In the genomic region with DNA sequence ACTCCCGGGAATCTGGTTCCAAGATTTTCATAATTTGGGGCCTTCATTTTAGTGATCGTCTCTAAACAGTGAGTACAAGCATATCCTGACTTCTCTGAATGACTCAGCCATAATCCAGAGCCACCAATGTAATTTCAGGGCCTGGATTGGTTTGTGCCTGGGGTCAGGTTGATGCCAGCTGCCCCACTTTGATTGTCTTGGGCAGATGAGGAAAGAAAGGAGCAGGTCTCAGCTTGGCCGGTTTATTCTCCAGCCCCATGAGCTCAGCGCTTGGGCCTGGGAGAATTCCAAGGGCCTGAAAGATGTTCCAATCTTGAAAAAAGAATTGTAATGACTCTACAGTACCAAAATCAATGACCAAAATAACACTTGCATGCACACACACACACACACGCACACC, we compare ENCODE assay signal across 29 cellular contexts.
A peak's percentile ranks its signal among the peaks of the same experiment; 100 is the strongest.
DNase-seq lines count a peak whose midpoint lies in the region; ATAC-seq, FAIRE-seq and TF ChIP-seq lines count a peak whose summit lies in the region.
"Had no signal": no experiment of that assay in that cellular context is flagged by ENCODE, and none has a peak within 500 bp of the region (broad histone marks: within the 10 kb centered on the region; RNA-seq: fewer than 3 reads in every experiment).

No MANE protein-coding gene starts in this region.

- intact Hi-C loops in IMR-90 (cut with micrococcal nuclease): no loop called here

- H2BK120ac ChIP-seq in IMR-90 (ENCODE audit: low read depth, low read length): no peak overlapping the region

- H3K9me3 ChIP-seq in IMR-90 (ENCODE audit: control insufficient read depth, insufficient read depth, low read length) (no peaks in the 10 kb centered on the region), keratinocyte (ENCODE audit: control insufficient read depth, low read depth, low read length) (no peaks in the 10 kb centered on the region), BE2C (no peaks in the 10 kb centered on the region)
- H3K9me3 ChIP-seq: esophagus muscularis mucosa, lower lobe of right lung, tibial artery had no signal

- CTCF ChIA-PET in IMR-90 (lab: Yijun Ruan, JAX): no interaction called here

- no peaks in the 10 kb centered on the region for H3K79me2 ChIP-seq in keratinocyte (ENCODE audit: control insufficient read depth, insufficient read depth, low read length)

- H3K27ac ChIP-seq in IMR-90 (ENCODE audit: insufficient read depth, low read length) (no peak overlapping the region), caudate nucleus (ENCODE audit: low read depth, low read length) (peak overlapping the region; percentile 92), keratinocyte (ENCODE audit: control insufficient read depth, insufficient read depth, low read length) (no peak overlapping the region)
- H3K27ac ChIP-seq: cardiac muscle cell, esophagus muscularis mucosa, lower lobe of right lung had no signal

- no peak overlapping the region for H4K91ac ChIP-seq in IMR-90 (ENCODE audit: insufficient read depth, low read depth, low read length)

- H2BK20ac ChIP-seq in IMR-90 (ENCODE audit: low read depth, low read length): no peak overlapping the region

- in situ Hi-C loops in IMR-90 (cut with MboI; ENCODE audit: low sequenced_read_pairs): loop anchor here (25.0 kb wide), 1 partner anchor 674 kb away; no protein-coding TSS in a partner anchor

- no peaks in the 10 kb centered on the region for H3K36me3 ChIP-seq in IMR-90 (ENCODE audit: control insufficient read depth, insufficient read depth, low read length)
- no peaks in the 10 kb centered on the region for H3K36me3 ChIP-seq in keratinocyte (ENCODE audit: control insufficient read depth in 2 of 2, extremely low read depth in 1 of 2, insufficient read depth in 2 of 2, low read length in 2 of 2)
- H3K36me3 ChIP-seq in BE2C: no peaks in the 10 kb centered on the region
- H3K36me3 ChIP-seq: cardiac muscle cell, esophagus muscularis mucosa, lower lobe of right lung, tibial artery had no signal

- no peaks in the 10 kb centered on the region for H4K20me1 ChIP-seq in IMR-90 (ENCODE audit: insufficient read depth, low read length)
- H4K20me1 ChIP-seq in keratinocyte (ENCODE audit: control insufficient read depth, extremely low read depth, insufficient read depth, low read length): no peaks in the 10 kb centered on the region

- H3K4me1 ChIP-seq in IMR-90 (ENCODE audit: control insufficient read depth, insufficient read depth, low read length) (no peaks in the 10 kb centered on the region; the same call in 1 of the 2 replicates), keratinocyte (ENCODE audit: control insufficient read depth, extremely low read depth, insufficient read depth, low read length) (peaks cover 14% of the 10 kb centered on the region), BE2C (no peaks in the 10 kb centered on the region)
- H3K4me1 ChIP-seq: lower lobe of right lung, tibial artery had no signal

- no peak for TF ChIP-seq POLR2A in IMR-90 (IDR thresholded peaks at IDR 0.05; ENCODE audit: low read depth, low read length)

- H3K4me2 ChIP-seq in IMR-90 (ENCODE audit: low read depth, low read length) (no peak overlapping the region), keratinocyte (ENCODE audit: control insufficient read depth, extremely low read depth, insufficient read depth, low read depth, low read length) (peak overlapping the region; percentile 14)

- TF ChIP-seq CTCF in IMR-90 (conservative IDR thresholded peaks at IDR 0.05; ENCODE audit: low read depth, low read length) (no peak), keratinocyte (optimal IDR thresholded peaks at IDR 0.05 in 1 of 3, IDR thresholded peaks at IDR 0.05 in 1 of 3, conservative IDR thresholded peaks at IDR 0.05 in 1 of 3; ENCODE audit: extremely low read depth in 1 of 3, insufficient read depth in 2 of 3, low read length in 3 of 3) (no peak), BE2C (IDR thresholded peaks at IDR 0.05; ENCODE audit: low read depth, low read length) (no peak)

- H3K14ac ChIP-seq in IMR-90 (replicated peaks; ENCODE audit: low read depth, low read length): no peak overlapping the region

- dilution Hi-C loops in IMR-90 (cut with HindIII; ENCODE audit: low sequenced_read_pairs, unreplicated experiment): no loop called here
- dilution Hi-C loops in keratinocyte (cut with MboI; ENCODE audit: extremely low pct_ligation_motif_present, low sequenced_read_pairs): loop anchor here (10.0 kb wide), 1 partner anchor 117 kb away; no protein-coding TSS in a partner anchor

- H3K56ac ChIP-seq in IMR-90 (ENCODE audit: extremely low read depth, insufficient read depth, low read length): no peak overlapping the region

- FAIRE-seq in keratinocyte (lab: Jason Lieb, UNC): peak; percentile 20
- FAIRE-seq: frontal cortex had no signal

- no peaks in the 10 kb centered on the region for H3K9me1 ChIP-seq in IMR-90 (ENCODE audit: insufficient read depth, low read length)
- H3K9me1 ChIP-seq in keratinocyte (ENCODE audit: control insufficient read depth, extremely low read depth, insufficient read depth, low read length): no peaks in the 10 kb centered on the region

- H2AK5ac ChIP-seq in IMR-90 (ENCODE audit: low read depth, low read length): no peak overlapping the region

- H2AFZ ChIP-seq in IMR-90 (replicated peaks; ENCODE audit: low read length, poor library complexity) (no peak overlapping the region), keratinocyte (ENCODE audit: control insufficient read depth, low read length) (peak overlapping the region; percentile 56)

- no peak overlapping the region for H3K4ac ChIP-seq in IMR-90 (ENCODE audit: low read depth, low read length)

- H2AK9ac ChIP-seq in IMR-90 (replicated peaks; ENCODE audit: low read depth, low read length, poor library complexity): peak overlapping the region; percentile 35

- H3K23ac ChIP-seq in IMR-90 (ENCODE audit: low read depth, low read length): no peak overlapping the region

- H4K5ac ChIP-seq in IMR-90 (ENCODE audit: low read depth, low read length): no peak overlapping the region

- no peaks in the 10 kb centered on the region for H3K79me1 ChIP-seq in IMR-90 (ENCODE audit: low read depth in 1 of 2, low read length in 2 of 2)

- POLR2A ChIA-PET in IMR-90 (lab: Charles Lee; ENCODE audit: unreplicated experiment): no interaction called here

- H3K9ac ChIP-seq in IMR-90 (ENCODE audit: low read depth, low read length) (no peak overlapping the region), keratinocyte (ENCODE audit: control insufficient read depth, extremely low read depth, insufficient read depth, low read length) (no peak overlapping the region)

- H2BK5ac ChIP-seq in IMR-90 (ENCODE audit: low read depth, low read length, poor library complexity, severe bottlenecking): no peak overlapping the region

- H3K27me3 ChIP-seq in IMR-90 (ENCODE audit: control insufficient read depth, insufficient read depth, low read length) (no peaks in the 10 kb centered on the region), keratinocyte (ENCODE audit: control insufficient read depth, extremely low read depth, insufficient read depth, low read length) (no peaks in the 10 kb centered on the region), BE2C (no peaks in the 10 kb centered on the region)
- H3K27me3 ChIP-seq: cardiac muscle cell, esophagus muscularis mucosa, tibial artery had no signal

- no peak for ATAC-seq in IMR-90 (ENCODE audit: low read depth)
- ATAC-seq: activated T-helper 17 cell treated with anti-CD3 and anti-CD28 coated beads, Interleukin-2, amount 50 U/mL, for 72 hours; effector memory CD8-positive, alpha-beta T cell; lower lobe of right lung; Panc1; stimulated activated naive B cell treated with anti-CD40 and anti-IgM and Interleukin-4, amounts not matched to agents 10 μg/mL and 1 μg/mL and 100 μg/mL, for 72 hours had no signal

- H4K8ac ChIP-seq in IMR-90 (ENCODE audit: low read depth in 2 of 2, low read length in 2 of 2): no peak overlapping the region

- H3K4me3 ChIP-seq in IMR-90 (ENCODE audit: insufficient read depth, low read depth, low read length): no peak overlapping the region
- H3K4me3 ChIP-seq in keratinocyte (ENCODE audit: control insufficient read depth in 2 of 3, extremely low read depth in 1 of 3, insufficient read depth in 2 of 3, low read depth in 1 of 3, low read length in 3 of 3): no peak overlapping the region
- H3K4me3 ChIP-seq in BE2C (ENCODE audit: low read depth, low read length): no peak overlapping the region
- H3K4me3 ChIP-seq: cardiac muscle cell, coronary artery, esophagus muscularis mucosa, lower lobe of right lung, tibial artery had no signal

- no TSS peak for BruUV-seq in IMR-90 (replicated peaks; lab: Mats Ljungman, UMichigan)

- H3K18ac ChIP-seq in IMR-90 (ENCODE audit: low read depth, low read length): no peak overlapping the region

- TF ChIP-seq RAD21 in IMR-90 (IDR thresholded peaks at IDR 0.05; ENCODE audit: low read length): no peak

- H2BK15ac ChIP-seq in IMR-90 (ENCODE audit: low read depth, low read length): no peak overlapping the region

- WGBS in IMR-90 (ENCODE audit: extremely low coverage in 2 of 2, insufficient read length in 1 of 2), 2 experiments: 100% methylated on average over 1 of the region's 5 CpGs; no CpG with 5 or more reads in 1 of the 2 experiments

- DNase-seq in IMR-90 (no peak), caudate nucleus (lab: John Stamatoyannopoulos, UW) (peak in 4 of 61 donors; percentile 16 to 48 (median 25)), keratinocyte (ENCODE audit: low read depth, low spot score) (no peak), superior temporal gyrus (ENCODE audit: extremely low spot score) (peak; percentile 51), BE2C (no peak), NCI-H524 (lab: John Stamatoyannopoulos, UW) (no peak), NCI-H2227 (lab: John Stamatoyannopoulos, UW; ENCODE audit: unreplicated experiment) (no peak)
- DNase-seq in stimulated activated CD4-positive, alpha-beta T cell treated with anti-CD3 and anti-CD28 coated beads, Interleukin-4, amount 100 ng/mL, for 4 hours: no peak
- DNase-seq: activated CD4-positive, alpha-beta memory T cell treated with anti-CD3 and anti-CD28 coated beads, Interleukin-2, amount 10 ng/mL, durations not matched to agents 7 days and 5 days; activated CD4-positive, alpha-beta T cell treated with anti-CD3 and anti-CD28 coated beads for 1 hour; activated CD8-positive, alpha-beta memory T cell treated with anti-CD3 and anti-CD28 coated beads, Interleukin-2, amount 50 U/mL, for 48 hours; activated naive CD4-positive, alpha-beta T cell treated with anti-CD3 and anti-CD28 coated beads, Interleukin-2, amount 50 U/mL, for 16 hours; effector memory CD8-positive, alpha-beta T cell; EL; Kasumi-1; lower lobe of right lung; NCI-H1436; NCI-H2107; NCI-H748 treated with DMSO at 0.1 percent for 48 hours; nephron progenitor cell; SHP77; stimulated activated naive B cell treated with anti-CD40 and anti-IgM and Interleukin-4, amounts not matched to agents 10 μg/mL and 1 μg/mL and 100 μg/mL, for 72 hours; tibial artery had no signal

TF ChIP-seq in IMR-90, 13 proteins besides CTCF, POLR2A, EP300 and RAD21 (continues in another document):
- TF ChIP-seq CHD1 (IDR thresholded peaks at IDR 0.05; ENCODE audit: low read depth, low read length): no peak
- no peak for TF ChIP-seq MAFK (IDR thresholded peaks at IDR 0.05; ENCODE audit: low read depth, low read length)
- TF ChIP-seq MAZ (IDR thresholded peaks at IDR 0.05; ENCODE audit: borderline replicate concordance, low read depth, low read length): no peak
- no peak for TF ChIP-seq MXI1 (IDR thresholded peaks at IDR 0.05; ENCODE audit: borderline replicate concordance, low read depth, low read length)
- TF ChIP-seq NFE2L2 (IDR thresholded peaks at IDR 0.05; ENCODE audit: low read depth, low read length): no peak
